ENCODE assay signal across 1 cellular context in genomic region chr1:230426246-230427101, GRCh38.
TF ChIP-seq lines count a peak whose summit lies in the region.

PGBD5 (minus strand) TSS chr1:230426332; CDS start chr1:230425928, 404 bp downstream.

TF ChIP-seq in WTC11, 78 proteins besides CTCF, POLR2A, EP300 and RAD21 (continued from another document):
- TF ChIP-seq FOXP1 (CRISPR knock-in tag; IDR thresholded peaks at IDR 0.05; ENCODE audit: borderline replicate concordance) (peak; percentile 97), ZNF423 (CRISPR knock-in tag; IDR thresholded peaks at IDR 0.05) (no peak), HMGA2 (CRISPR knock-in tag; IDR thresholded peaks at IDR 0.05) (no peak), GABPB1 (CRISPR knock-in tag; IDR thresholded peaks at IDR 0.05) (peak; percentile 73), ZBTB43 (CRISPR knock-in tag; IDR thresholded peaks at IDR 0.05) (peak; percentile 88), ELF4 (CRISPR knock-in tag; IDR thresholded peaks at IDR 0.05; ENCODE audit: low read depth) (peak; percentile 92), AFF4 (CRISPR knock-in tag; IDR thresholded peaks at IDR 0.05; ENCODE audit: borderline replicate concordance) (no peak), ZNF416 (CRISPR knock-in tag; IDR thresholded peaks at IDR 0.05) (no peak), CREM (CRISPR knock-in tag; IDR thresholded peaks at IDR 0.05) (peak; percentile 60), HMGXB4 (CRISPR knock-in tag; IDR thresholded peaks at IDR 0.05) (peak; percentile 62; the same call in 1 of the 2 replicates), TEAD4 (CRISPR knock-in tag; IDR thresholded peaks at IDR 0.05) (peak; percentile 82; the same call in 1 of the 2 replicates), NR2C2 (CRISPR knock-in tag; IDR thresholded peaks at IDR 0.05) (no peak), ZBTB21 (CRISPR knock-in tag; IDR thresholded peaks at IDR 0.05; ENCODE audit: borderline replicate concordance) (0 out of 2 replicates have a peak, but pooled peaks have one; percentile 45), SP1 (CRISPR knock-in tag; conservative IDR thresholded peaks at IDR 0.05) (peak; percentile 96), USF2 (CRISPR knock-in tag; IDR thresholded peaks at IDR 0.05) (no peak), IRF1 (CRISPR knock-in tag; IDR thresholded peaks at IDR 0.05) (peak; percentile 22; the same call in 1 of the 2 replicates), ZNF396 (CRISPR knock-in tag; IDR thresholded peaks at IDR 0.05; ENCODE audit: borderline replicate concordance) (no peak)
